16 cellular contexts compared by ENCODE assay signal in the genomic region with DNA sequence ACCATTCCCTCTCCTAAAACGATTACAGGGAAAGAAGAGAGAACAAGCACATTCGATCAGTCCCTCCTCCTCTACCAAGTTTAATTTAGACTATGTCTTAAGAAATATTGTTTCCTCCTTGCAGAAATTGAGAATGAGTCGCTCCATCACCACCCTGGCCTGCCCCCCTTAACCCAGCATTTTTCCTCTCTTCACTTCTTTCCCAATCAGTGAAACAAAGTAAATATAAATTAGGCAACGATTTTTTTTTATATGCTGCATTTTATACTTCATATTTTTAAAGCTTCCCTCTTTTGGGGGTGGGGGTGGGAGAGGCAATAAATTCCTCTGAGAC.
DNase-seq lines count a peak whose midpoint lies in the region; ATAC-seq and TF ChIP-seq lines count a peak whose summit lies in the region.
"Had no signal": no experiment of that assay in that cellular context is flagged by ENCODE, and none has a peak within 500 bp of the region (broad histone marks: within the 10 kb centered on the region; RNA-seq: fewer than 3 reads in every experiment).

No MANE protein-coding gene starts in this region.

- H3K79me2 ChIP-seq in HCT116 (ENCODE audit: insufficient read depth, low read length) (no peaks in the 10 kb centered on the region), PC-3 (ENCODE audit: low read length) (no peaks in the 10 kb centered on the region)
- H3K79me2 ChIP-seq: parathyroid adenoma had no signal

- BruUV-seq in HCT116 (replicated peaks; lab: Mats Ljungman, UMichigan) (no TSS peak), PC-3 (replicated peaks; lab: Mats Ljungman, UMichigan) (no TSS peak)

- TF ChIP-seq POLR2A in HCT116 (IDR thresholded peaks at IDR 0.05; ENCODE audit: borderline replicate concordance, extremely low read depth, insufficient read depth, insufficient read length) = no peak

- intact Hi-C loops in HCT116 (cut with micrococcal nuclease) = no loop called here
- intact Hi-C loops in PC-3 (cut with micrococcal nuclease) = loop anchor here (1.0 to 2.0 kb wide), 6 partner anchors 46 to 410 kb away; partner anchors contain the start of gene SPRY2
- intact Hi-C loops in psoas muscle (cut with DNase I) = no loop called here

- DNase-seq in HCT116 (ENCODE audit: low read depth, low spot score) (no peak), PC-3 (no peak), foreskin keratinocyte (no peak), psoas muscle (no peak), NCI-H2196 treated with DMSO at 0.1 percent for 48 hours (lab: John Stamatoyannopoulos, UW; ENCODE audit: unreplicated experiment) (no peak)
- no peak for DNase-seq in stimulated activated CD4-positive, alpha-beta T cell treated with anti-CD3 and anti-CD28 coated beads, Interleukin-12 subunit alpha, Interleukin-12 subunit beta, amount 100 ng/mL, for 4 hours
- DNase-seq in activated effector memory CD4-positive, alpha-beta T cell treated with Interleukin-2 at 50 U/mL for 16 hours = no peak
- DNase-seq: activated CD4-positive, alpha-beta T cell treated with anti-CD3 and anti-CD28 coated beads, Interleukin-2, amount 10 ng/mL, durations not matched to agents 24 days and 14 days; dorsolateral prefrontal cortex; GDM1; NCI-H1694 treated with DMSO at 0.1 percent for 48 hours; stimulated activated CD4-positive, alpha-beta T cell treated with anti-CD3 and anti-CD28 coated beads, Interleukin-2, amount 100 ng/mL, for 48 hours; transverse colon had no signal

- H3K9me2 ChIP-seq in HCT116 (ENCODE audit: insufficient read depth) = no peaks in the 10 kb centered on the region
- no peaks in the 10 kb centered on the region for H3K9me2 ChIP-seq in PC-3 (replicated peaks; ENCODE audit: low read length)

- no peaks in the 10 kb centered on the region for H3K36me3 ChIP-seq in HCT116 (ENCODE audit: control insufficient read depth in 1 of 2, insufficient read depth in 2 of 2, low read length in 2 of 2)
- H3K36me3 ChIP-seq in PC-3 (ENCODE audit: low read depth, low read length) = no peaks in the 10 kb centered on the region
- no peaks in the 10 kb centered on the region for H3K36me3 ChIP-seq in psoas muscle (ENCODE audit: insufficient read depth in 1 of 2, low read depth in 1 of 2)
- H3K36me3 ChIP-seq: transverse colon had no signal

- H3K4me2 ChIP-seq in HCT116 (ENCODE audit: low read length) = peak overlapping the region; percentile 47
- peak overlapping the region; percentile 58 for H3K4me2 ChIP-seq in PC-3 (ENCODE audit: low read length)

- TF ChIP-seq CTCF in HCT116 (IDR thresholded peaks at IDR 0.05 in 2 of 3, conservative IDR thresholded peaks at IDR 0.05 in 1 of 3; ENCODE audit: borderline replicate concordance in 1 of 3, insufficient read depth in 1 of 3, low read depth in 2 of 3, low read length in 2 of 3) = no peak
- TF ChIP-seq CTCF in PC-3 (conservative IDR thresholded peaks at IDR 0.05; ENCODE audit: low read depth, low read length) = no peak
- TF ChIP-seq CTCF in foreskin keratinocyte (conservative IDR thresholded peaks at IDR 0.05) = no peak
- TF ChIP-seq CTCF in psoas muscle (IDR thresholded peaks at IDR 0.05) = no peak

- no peak overlapping the region for H3K4me3 ChIP-seq in HCT116 (replicated peaks in 1 of 2; ENCODE audit: low read depth in 1 of 2, low read length in 2 of 2)
- 0 out of 2 replicates have a peak overlapping the region, but pooled peaks have one; percentile 12 for H3K4me3 ChIP-seq in PC-3 (ENCODE audit: low read length)
- H3K4me3 ChIP-seq in psoas muscle = no peak overlapping the region
- H3K4me3 ChIP-seq: dorsolateral prefrontal cortex, transverse colon had no signal

- H2AFZ ChIP-seq in HCT116 (ENCODE audit: low read depth, low read length, poor library complexity, severe bottlenecking) = no peak overlapping the region
- H2AFZ ChIP-seq in PC-3 (ENCODE audit: low read length) = no peak overlapping the region
- H2AFZ ChIP-seq: parathyroid adenoma had no signal

- H3K9ac ChIP-seq in HCT116 (ENCODE audit: low read length) (no peak overlapping the region), PC-3 (ENCODE audit: low read length) (peak overlapping the region; percentile 57)
- H3K9ac ChIP-seq: parathyroid adenoma had no signal

- H3K27ac ChIP-seq in HCT116 (ENCODE audit: low read depth, low read length) (no peak overlapping the region), PC-3 (ENCODE audit: low read length) (peak overlapping the region; percentile 91), foreskin keratinocyte (peak overlapping the region; percentile 52), psoas muscle (no peak overlapping the region)
- H3K27ac ChIP-seq: parathyroid adenoma, transverse colon had no signal

- TF ChIP-seq RAD21 in HCT116 (IDR thresholded peaks at IDR 0.05; ENCODE audit: low read depth) = no peak

- ATAC-seq in HCT116 (no peak), PC-3 (no peak), foreskin keratinocyte (peak; percentile 41), psoas muscle (peak in 3 of 4 donors; percentile 32 to 62 (median 55)), HG02571 (IDR thresholded peaks at IDR 0.05; ENCODE audit: unreplicated experiment) (no peak)
- ATAC-seq: left lobe of liver had no signal

- RAD21 ChIA-PET in HCT116 (lab: Charles Lee; ENCODE audit: low non-redundant PET in 1 of 2, low total read pairs in 2 of 2, uncharacterized antibody in 2 of 2, unreplicated experiment in 2 of 2) = no interaction called here

- H4K20me1 ChIP-seq in HCT116 (ENCODE audit: insufficient read depth) (no peaks in the 10 kb centered on the region), PC-3 (ENCODE audit: low read length) (no peaks in the 10 kb centered on the region)

- peaks cover 0 to 17% of the 10 kb centered on the region in 2 experiments; a peak in 3 of 4 replicates for H3K4me1 ChIP-seq in HCT116 (ENCODE audit: control insufficient read depth in 1 of 2, insufficient read depth in 2 of 2, low read length in 2 of 2)
- peaks cover 50% of the 10 kb centered on the region for H3K4me1 ChIP-seq in PC-3 (ENCODE audit: insufficient read depth, low read length)
- H3K4me1 ChIP-seq in foreskin keratinocyte = peaks cover 31% of the 10 kb centered on the region
- no peaks in the 10 kb centered on the region for H3K4me1 ChIP-seq in psoas muscle
- H3K4me1 ChIP-seq: parathyroid adenoma had no signal

- 74 to 82% (median 76%) methylated on average over 4 of the region's 4 CpGs for WGBS in psoas muscle, 3 donors

- H3K9me3 ChIP-seq in HCT116 (ENCODE audit: control insufficient read depth in 1 of 2, insufficient read depth in 1 of 2, low read depth in 1 of 2, low read length in 2 of 2) (no peaks in the 10 kb centered on the region; a peak in 1 of 4 replicates), PC-3 (ENCODE audit: low read length) (no peaks in the 10 kb centered on the region), psoas muscle (no peaks in the 10 kb centered on the region)
- H3K9me3 ChIP-seq: transverse colon had no signal

- CTCF ChIA-PET in HCT116 (lab: Charles Lee) (no interaction called here), PC-3 (lab: Charles Lee) (interaction anchor here (0.6 kb wide), 2 partner anchors 230 to 362 kb away, joined by 5 to 9 read pairs; no protein-coding TSS in a partner anchor)

- H3K27me3 ChIP-seq in HCT116 (ENCODE audit: insufficient read depth, low read length) (no peaks in the 10 kb centered on the region), PC-3 (ENCODE audit: low read length) (no peaks in the 10 kb centered on the region), foreskin keratinocyte (no peaks in the 10 kb centered on the region), psoas muscle (ENCODE audit: insufficient read depth in 3 of 3, low read length in 2 of 3) (no peaks in the 10 kb centered on the region)
- H3K27me3 ChIP-seq: dorsolateral prefrontal cortex, transverse colon had no signal

- POLR2A ChIA-PET in HCT116 (lab: Charles Lee) (interaction anchor here (0.6 kb wide), 1 partner anchor 81 kb away, joined by 5 read pairs; no protein-coding TSS in a partner anchor), PC-3 (lab: Charles Lee; ENCODE audit: unreplicated experiment) (no interaction called here)

- no peaks in the 10 kb centered on the region for H3F3A ChIP-seq in PC-3 (ENCODE audit: low read length, unreplicated experiment)

TF ChIP-seq in HCT116, 20 proteins besides CTCF, POLR2A, EP300 and RAD21:
- TF ChIP-seq SRF (IDR thresholded peaks at IDR 0.05; ENCODE audit: low read depth) = no peak
- no peak for TF ChIP-seq EZH2phosphoT487 (IDR thresholded peaks at IDR 0.05; ENCODE audit: borderline replicate concordance)
- TF ChIP-seq CEBPB (IDR thresholded peaks at IDR 0.05; ENCODE audit: low read depth) = peak; percentile 4

Comparison
In these comparisons a context has a peak if more than half of its experiments do, and no peak if none do; other contexts are left out.
1. ATAC-seq: peak in foreskin keratinocyte (single experiment) and psoas muscle (3 of 4); none in HCT116 (single experiment), PC-3 (single experiment) and HG02571 (single experiment).
2. H3K27ac ChIP-seq: peak in PC-3 (single experiment) and foreskin keratinocyte (single experiment); none in HCT116 (single experiment) and psoas muscle (single experiment).